17 cellular contexts compared by ENCODE assay signal in genomic region chr10:25492040-25492439, GRCh38.
"Had no signal": no experiment of that assay in that cellular context is flagged by ENCODE, and none has a peak within 500 bp of the region (broad histone marks: within the 10 kb centered on the region; RNA-seq: fewer than 3 reads in every experiment).

No MANE protein-coding gene starts in this region.

- H3K4me1 Mint-ChIP-seq: activated naive CD4-positive, alpha-beta T cell treated with anti-CD3 and anti-CD28 coated beads, Interleukin-2, amount 10 ng/mL, durations not matched to agents 7 days and 5 days had no signal

- H3K9me3 Mint-ChIP-seq: activated naive CD4-positive, alpha-beta T cell treated with anti-CD3 and anti-CD28 coated beads, Interleukin-2, amount 10 ng/mL, durations not matched to agents 7 days and 5 days; activated T-cell treated with anti-CD3 and anti-CD28 coated beads, Interleukin-2, amount 50 U/mL, for 4 hours; dendritic cell treated with granulocyte-macrophage colony-stimulating factor and Interleukin-4, amounts not matched to agents 40 ng/mL and 50 ng/mL, for 4 days had no signal

- H3K36me3 Mint-ChIP-seq: activated naive CD4-positive, alpha-beta T cell treated with anti-CD3 and anti-CD28 coated beads, Interleukin-2, amount 10 ng/mL, durations not matched to agents 7 days and 5 days had no signal

- H3K27me3 ChIP-seq: breast epithelium, left lung, ovary, right lobe of liver had no signal

- H3K4me3 Mint-ChIP-seq: activated naive CD4-positive, alpha-beta T cell treated with anti-CD3 and anti-CD28 coated beads, Interleukin-2, amount 10 ng/mL, durations not matched to agents 7 days and 5 days; activated T-cell treated with anti-CD3 and anti-CD28 coated beads, Interleukin-2, amount 50 U/mL, for 4 hours; dendritic cell treated with granulocyte-macrophage colony-stimulating factor and Interleukin-4, amounts not matched to agents 40 ng/mL and 50 ng/mL, for 4 days had no signal

- H3K36me3 ChIP-seq: breast epithelium, left lung, ovary, right lobe of liver had no signal

- H3K27ac ChIP-seq: breast epithelium, left lung, ovary, right lobe of liver had no signal

- H3K4me1 ChIP-seq: breast epithelium, left lung, right lobe of liver had no signal

- DNase-seq: activated CD4-positive, alpha-beta T cell treated with anti-CD3 and anti-CD28 coated beads, Interleukin-2, amount 50 U/mL, for 1 hour; activated CD4-positive, CD25-positive, alpha-beta regulatory T cell treated with anti-CD3 and anti-CD28 coated beads, Interleukin-2, amount 50 U/mL, for 72 hours; activated CD8-positive, alpha-beta memory T cell treated with anti-CD3 and anti-CD28 coated beads, Interleukin-2, amount 50 U/mL, for 4 hours; activated effector memory CD4-positive, alpha-beta T cell treated with Interleukin-2 at 50 U/mL for 16 hours; activated naive CD4-positive, alpha-beta T cell treated with anti-CD3 and anti-CD28 coated beads, Interleukin-2, amount 10 ng/mL, durations not matched to agents 7 days and 5 days; activated T-cell treated with anti-CD3 and anti-CD28 coated beads, Interleukin-2, amount 50 U/mL, for 4 hours; aorta; cerebellar nuclear complex; effector memory CD4-positive, alpha-beta T cell; kidney; left lung; ovary; right lobe of liver; small intestine; stimulated activated CD4-positive, alpha-beta T cell treated with anti-CD3 and anti-CD28 coated beads, Interleukin-4, amount 100 ng/mL, for 1 hour had no signal

- H3K27me3 Mint-ChIP-seq: activated naive CD4-positive, alpha-beta T cell treated with anti-CD3 and anti-CD28 coated beads, Interleukin-2, amount 10 ng/mL, durations not matched to agents 7 days and 5 days; dendritic cell treated with granulocyte-macrophage colony-stimulating factor and Interleukin-4, amounts not matched to agents 40 ng/mL and 50 ng/mL, for 4 days had no signal

- ATAC-seq: activated T-cell treated with anti-CD3 and anti-CD28 coated beads, Interleukin-2, amount 50 U/mL, for 4 hours; left lung; right lobe of liver had no signal

- H3K9me3 ChIP-seq: breast epithelium, ovary, right lobe of liver had no signal

- H3K27ac Mint-ChIP-seq: activated naive CD4-positive, alpha-beta T cell treated with anti-CD3 and anti-CD28 coated beads, Interleukin-2, amount 10 ng/mL, durations not matched to agents 7 days and 5 days; dendritic cell treated with granulocyte-macrophage colony-stimulating factor and Interleukin-4, amounts not matched to agents 40 ng/mL and 50 ng/mL, for 4 days had no signal

- H3K4me3 ChIP-seq: breast epithelium, left lung, ovary, right lobe of liver had no signal
